21 cellular contexts compared by ENCODE assay signal in the genomic region with DNA sequence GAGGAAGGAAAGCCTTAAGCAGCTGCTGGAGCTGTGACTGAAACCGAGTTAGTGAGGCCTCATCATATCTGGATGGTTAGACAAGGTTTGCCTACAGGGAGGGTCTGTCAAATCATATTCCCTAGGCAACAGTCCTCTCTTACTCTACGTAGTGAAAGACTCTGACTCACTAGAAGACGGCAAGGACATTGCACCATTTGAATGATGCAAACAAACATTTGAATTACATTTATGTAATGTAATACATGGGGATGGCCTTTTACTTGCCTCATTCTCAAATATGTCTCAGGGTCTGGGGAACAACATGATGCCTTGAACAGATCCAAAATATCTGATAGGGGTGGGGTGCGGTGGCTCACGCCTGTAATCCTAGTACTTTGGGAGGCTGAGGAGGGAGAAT. TPM values are rescaled to one million over a fixed set of nuclear protein-coding genes. Genes with fewer than 3 reads are reported as not detected.
DNase-seq lines count a peak whose midpoint lies in the region; ATAC-seq, FAIRE-seq and TF ChIP-seq lines count a peak whose summit lies in the region.
"Had no signal": no experiment of that assay in that cellular context is flagged by ENCODE, and none has a peak within 500 bp of the region (broad histone marks: within the 10 kb centered on the region; RNA-seq: fewer than 3 reads in every experiment).

No MANE protein-coding gene starts in this region.

- no TSS peak for BruUV-seq in IMR-90 (replicated peaks; lab: Mats Ljungman, UMichigan)
- BruUV-seq in K562 (replicated peaks; lab: Mats Ljungman, UMichigan): no TSS peak

- H3K23ac ChIP-seq in IMR-90 (ENCODE audit: low read depth, low read length): no peak overlapping the region; the same call in 1 of the 2 replicates

- H3K27ac ChIP-seq in A549: peak overlapping the region; percentile 47 to 56; a peak in 5 of 6 replicates
- H3K27ac ChIP-seq in IMR-90 (ENCODE audit: insufficient read depth, low read length): no peak overlapping the region
- no peak overlapping the region for H3K27ac ChIP-seq in K562 (ENCODE audit: extremely low read depth, low read depth, low read length)
- H3K27ac ChIP-seq in gastroesophageal sphincter: no peak overlapping the region
- no peak overlapping the region for H3K27ac ChIP-seq in ovary
- H3K27ac ChIP-seq: ascending aorta, dorsolateral prefrontal cortex, upper lobe of right lung had no signal

- in situ Hi-C loops in IMR-90 (cut with MboI; ENCODE audit: low sequenced_read_pairs) (loop anchor here (5.0 kb wide), 2 partner anchors 255 to 580 kb away; no protein-coding TSS in a partner anchor), K562 (cut with MboI) (loop anchor here (10.0 kb wide), 1 partner anchor 578 kb away; no protein-coding TSS in a partner anchor)

- peaks cover 39% of the 10 kb centered on the region for H3K4me1 ChIP-seq in A549
- H3K4me1 ChIP-seq in IMR-90 (ENCODE audit: control insufficient read depth, insufficient read depth, low read length): peaks cover 8% of the 10 kb centered on the region
- no peaks in the 10 kb centered on the region for H3K4me1 ChIP-seq in K562 (replicated peaks in 1 of 2; ENCODE audit: control insufficient read depth in 2 of 2, insufficient read depth in 2 of 2, low read length in 2 of 2)
- no peaks in the 10 kb centered on the region for H3K4me1 ChIP-seq in gastroesophageal sphincter
- H3K4me1 ChIP-seq in ovary (ENCODE audit: insufficient read depth): peaks cover 4% of the 10 kb centered on the region
- H3K4me1 ChIP-seq: upper lobe of right lung had no signal

- no peak for TF ChIP-seq CTCF in A549 (IDR thresholded peaks at IDR 0.05)
- no peak for TF ChIP-seq CTCF in IMR-90 (conservative IDR thresholded peaks at IDR 0.05; ENCODE audit: low read depth, low read length)
- no peak for TF ChIP-seq CTCF in K562 (IDR thresholded peaks at IDR 0.05 in 2 of 3, conservative IDR thresholded peaks at IDR 0.05 in 1 of 3; ENCODE audit: insufficient read depth in 2 of 3, low read depth in 1 of 3, low read length in 3 of 3)
- no peak for TF ChIP-seq CTCF in gastroesophageal sphincter (IDR thresholded peaks at IDR 0.05)
- no peak for TF ChIP-seq CTCF in ovary (IDR thresholded peaks at IDR 0.05)

- FAIRE-seq in A549 (lab: Jason Lieb, UNC): no peak
- FAIRE-seq in K562 (lab: Jason Lieb, UNC): no peak

- H3K9me3 ChIP-seq in A549 (no peaks in the 10 kb centered on the region), IMR-90 (ENCODE audit: control insufficient read depth, insufficient read depth, low read length) (no peaks in the 10 kb centered on the region), K562 (replicated peaks; ENCODE audit: control insufficient read depth, insufficient read depth, low read depth, low read length) (no peaks in the 10 kb centered on the region), gastroesophageal sphincter (no peaks in the 10 kb centered on the region), ovary (no peaks in the 10 kb centered on the region)
- H3K9me3 ChIP-seq: ascending aorta, upper lobe of right lung had no signal

- H3K27me3 ChIP-seq in IMR-90 (ENCODE audit: control insufficient read depth, insufficient read depth, low read length) (no peaks in the 10 kb centered on the region), K562 (ENCODE audit: control insufficient read depth in 2 of 2, insufficient read depth in 2 of 2, low read length in 2 of 2) (no peaks in the 10 kb centered on the region), gastroesophageal sphincter (no peaks in the 10 kb centered on the region), ovary (no peaks in the 10 kb centered on the region)
- H3K27me3 ChIP-seq: ascending aorta, dorsolateral prefrontal cortex, upper lobe of right lung had no signal

- H3K4me3 ChIP-seq in A549 (no peak overlapping the region), IMR-90 (ENCODE audit: insufficient read depth, low read depth, low read length) (no peak overlapping the region), K562 (no peak overlapping the region), gastroesophageal sphincter (no peak overlapping the region), ovary (no peak overlapping the region)
- H3K4me3 ChIP-seq: ascending aorta, dorsolateral prefrontal cortex, upper lobe of right lung had no signal

- H2AK9ac ChIP-seq in IMR-90 (replicated peaks; ENCODE audit: low read depth, low read length, poor library complexity): no peak overlapping the region

- no peak for TF ChIP-seq EP300 in A549 (IDR thresholded peaks at IDR 0.05)
- TF ChIP-seq EP300 in K562 (IDR thresholded peaks at IDR 0.05; ENCODE audit: low read length): no peak
- no peak for TF ChIP-seq EP300 in gastroesophageal sphincter (IDR thresholded peaks at IDR 0.05)
- no peak for TF ChIP-seq EP300 in ovary (IDR thresholded peaks at IDR 0.05)

- H3K14ac ChIP-seq in IMR-90 (replicated peaks; ENCODE audit: low read depth, low read length): peak overlapping the region; percentile 35; the same call in 1 of the 2 replicates

- peak overlapping the region; percentile 18; the same call in 1 of the 2 replicates for H4K5ac ChIP-seq in IMR-90 (ENCODE audit: low read depth, low read length)

- ATAC-seq in A549 (peak; percentile 59 to 80), IMR-90 (ENCODE audit: low read depth) (peak; percentile 21; the same call in 1 of the 2 replicates), K562 (no peak), gastroesophageal sphincter (peak; percentile 68)
- ATAC-seq: left ventricle myocardium superior, upper lobe of right lung had no signal

- intact Hi-C loops in IMR-90 (cut with micrococcal nuclease): loop anchor here (10.0 kb wide), 1 partner anchor 158 kb away; no protein-coding TSS in a partner anchor
- intact Hi-C loops in K562 (cut with micrococcal nuclease): no loop called here
- intact Hi-C loops in ovary (cut with DNase I): loop anchor here in 3 of 4 donors (10.0 kb wide), 1 partner anchor 578 kb away; no protein-coding TSS in a partner anchor

- H3K18ac ChIP-seq in IMR-90 (ENCODE audit: low read depth, low read length): peak overlapping the region; percentile 31

- 0 out of 2 replicates have a peak, but pooled peaks cover 3% of the 10 kb centered on the region for H3K9me1 ChIP-seq in IMR-90 (ENCODE audit: insufficient read depth, low read length)
- H3K9me1 ChIP-seq in K562 (ENCODE audit: control insufficient read depth, insufficient read depth, low read length): no peaks in the 10 kb centered on the region

- DNase-seq in A549 (ENCODE audit: low read depth in 1 of 2, low spot score in 1 of 2) (peak in 1 of 2 experiments; percentile 49), IMR-90 (peak; percentile 74), K562 (ENCODE audit: extremely low read depth in 1 of 4, low spot score in 3 of 4) (no peak), AG08396 (ENCODE audit: low spot score) (no peak), ovary (no peak), NCI-H187 treated with DMSO at 0.1 percent for 48 hours (lab: John Stamatoyannopoulos, UW) (no peak), anterior cingulate cortex (lab: John Stamatoyannopoulos, UW) (no peak)
- DNase-seq: ACHN; activated effector memory CD4-positive, alpha-beta T cell treated with anti-CD3 and anti-CD28 coated beads, Interleukin-2, amount 50 U/mL, for 16 hours; CD8-positive, alpha-beta memory T cell; dorsolateral prefrontal cortex; foreskin melanocyte; left ventricle myocardium superior; NCI-H1417; NK-92 treated with Interleukin-12 subunit alpha and Interleukin-12 subunit beta, amount 100 ng/mL, for 24 hours; Right ventricle myocardium superior; stimulated activated CD4-positive, alpha-beta T cell treated with anti-CD3 and anti-CD28 coated beads, Interleukin-12 subunit alpha, Interleukin-12 subunit beta, amount 100 ng/mL, for 4 hours; stimulated activated naive CD4-positive, alpha-beta T cell treated with Interleukin-2 at 50 U/mL for 16 hours; upper lobe of right lung had no signal

- no peak for TF ChIP-seq POLR2A in A549 (IDR thresholded peaks at IDR 0.05; ENCODE audit: low read length)
- TF ChIP-seq POLR2A in IMR-90 (IDR thresholded peaks at IDR 0.05; ENCODE audit: low read depth, low read length): no peak
- no peak for TF ChIP-seq POLR2A in K562 (conservative IDR thresholded peaks at IDR 0.05)
- no peak for TF ChIP-seq POLR2A in gastroesophageal sphincter (IDR thresholded peaks at IDR 0.05)
- TF ChIP-seq POLR2A in ovary (IDR thresholded peaks at IDR 0.05): no peak

- H2AK5ac ChIP-seq in IMR-90 (ENCODE audit: low read depth, low read length): peak overlapping the region; percentile 85; the same call in 1 of the 2 replicates

- POLR2A ChIA-PET in A549 (lab: Yijun Ruan, JAX): no interaction called here
- POLR2A ChIA-PET in IMR-90 (lab: Charles Lee; ENCODE audit: unreplicated experiment): no interaction called here
- POLR2A ChIA-PET in K562 (lab: Yijun Ruan, JAX): interaction anchor here (0.6 to 1.1 kb wide), 2 partner anchors 30 to 261 kb away, joined by 3 to 6 read pairs; a partner anchor contains a TSS

- peak overlapping the region; percentile 64 for H2BK20ac ChIP-seq in IMR-90 (ENCODE audit: low read depth, low read length)

- H3K9ac ChIP-seq in IMR-90 (ENCODE audit: low read depth, low read length) (no peak overlapping the region), K562 (ENCODE audit: insufficient read depth in 1 of 2, low read depth in 2 of 2, low read length in 2 of 2) (no peak overlapping the region)

- no peak overlapping the region for H2BK5ac ChIP-seq in IMR-90 (ENCODE audit: low read depth, low read length, poor library complexity, severe bottlenecking)

- no peak for TF ChIP-seq RAD21 in A549 (conservative IDR thresholded peaks at IDR 0.05 in 1 of 2, IDR thresholded peaks at IDR 0.05 in 1 of 2)
- no peak for TF ChIP-seq RAD21 in IMR-90 (IDR thresholded peaks at IDR 0.05; ENCODE audit: low read length)
- no peak for TF ChIP-seq RAD21 in K562 (CRISPR knock-in tag; conservative IDR thresholded peaks at IDR 0.05 in 1 of 2, IDR thresholded peaks at IDR 0.05 in 1 of 2)

- dilution Hi-C loops in IMR-90 (cut with HindIII; ENCODE audit: low sequenced_read_pairs, unreplicated experiment): no loop called here

- peak overlapping the region; percentile 56 for H3K4ac ChIP-seq in IMR-90 (ENCODE audit: low read depth, low read length)

- H2AFZ ChIP-seq in IMR-90 (replicated peaks; ENCODE audit: low read length, poor library complexity) (no peak overlapping the region), K562 (ENCODE audit: low read depth, low read length) (no peak overlapping the region)

- peak overlapping the region; percentile 15 to 42; a peak in 2 of 4 replicates for H4K8ac ChIP-seq in IMR-90 (ENCODE audit: low read depth in 2 of 2, low read length in 2 of 2)

- H3K56ac ChIP-seq in IMR-90 (ENCODE audit: extremely low read depth, insufficient read depth, low read length): no peak overlapping the region

- CTCF ChIA-PET in A549 (lab: Yijun Ruan, JAX): interaction anchor here (0.6 to 17.6 kb wide), 3 partner anchors 263 to 863 kb away, joined by 3 to 296 read pairs (median 7); no protein-coding TSS in a partner anchor
- CTCF ChIA-PET in IMR-90 (lab: Yijun Ruan, JAX): no interaction called here
- CTCF ChIA-PET in K562 (lab: Yijun Ruan, JAX; ENCODE audit: low intra/inter-chr PET ratio): no interaction called here

- H2BK120ac ChIP-seq in IMR-90 (ENCODE audit: low read depth, low read length): peak overlapping the region; percentile 68

- WGBS in A549 (ENCODE audit: missing lambda C conversion rate): 82% methylated on average over 5 of the region's 5 CpGs
- no CpG with 5 or more reads among the region's 5 CpGs for WGBS in IMR-90 (ENCODE audit: extremely low coverage in 2 of 2, insufficient read length in 1 of 2), 2 experiments
- 4% methylated on average over 5 of the region's 5 CpGs for WGBS in K562 (ENCODE audit: insufficient coverage, low coverage, missing lambda C conversion rate)
- WGBS in gastroesophageal sphincter (ENCODE audit: low coverage in 1 of 2), 2 donors: 90 to 96% methylated on average over 4 to 5 of the region's 5 CpGs
- 91 to 97% (median 97%) methylated on average over 5 of the region's 5 CpGs for WGBS in ovary, 3 donors

- peak overlapping the region; percentile 81 for H4K91ac ChIP-seq in IMR-90 (ENCODE audit: insufficient read depth, low read depth, low read length)

- H4K20me1 ChIP-seq in IMR-90 (ENCODE audit: insufficient read depth, low read length): no peaks in the 10 kb centered on the region
- H4K20me1 ChIP-seq in K562 (replicated peaks; ENCODE audit: control insufficient read depth, insufficient read depth, low read length): no peaks in the 10 kb centered on the region

- H3K36me3 ChIP-seq in IMR-90 (ENCODE audit: control insufficient read depth, insufficient read depth, low read length) (no peaks in the 10 kb centered on the region), K562 (ENCODE audit: control insufficient read depth, insufficient read depth, low read length) (no peaks in the 10 kb centered on the region), gastroesophageal sphincter (no peaks in the 10 kb centered on the region), ovary (no peaks in the 10 kb centered on the region)
- H3K36me3 ChIP-seq: ascending aorta, upper lobe of right lung had no signal

- H3K79me2 ChIP-seq in K562 (ENCODE audit: control insufficient read depth, insufficient read depth, low read length): no peaks in the 10 kb centered on the region

- H2BK15ac ChIP-seq in IMR-90 (ENCODE audit: low read depth, low read length): peak overlapping the region; percentile 86; the same call in 2 of the 3 replicates

- no peaks in the 10 kb centered on the region for H3K79me1 ChIP-seq in IMR-90 (ENCODE audit: low read depth in 1 of 2, low read length in 2 of 2)

- 0 out of 3 replicates have a peak overlapping the region, but pooled peaks have one; percentile 1 for H3K4me2 ChIP-seq in A549
- H3K4me2 ChIP-seq in IMR-90 (ENCODE audit: low read depth, low read length): no peak overlapping the region
- H3K4me2 ChIP-seq in K562 (ENCODE audit: insufficient read depth, low read length): no peak overlapping the region

RNA-seq across cellular contexts. Expression of a gene that starts 29.8 kb away (rescaled TPM):
- 209 and 300 TPM in 2 replicates for polyA plus RNA-seq in A549 (2011; rRNA removed)
- 126 and 144 TPM in 2 replicates for polyA plus RNA-seq in A549 (2012; cell fraction: cytosol; rRNA removed)
- 83.6 and 103 TPM in 2 replicates for polyA plus RNA-seq in A549 (2012; cell fraction: nucleus; rRNA removed)
- 191 to 209 TPM (median 201 TPM) in 3 replicates for polyA plus RNA-seq in A549 (2017; fragmentation: RNase III; extraction: RNeasy Plus Mini Kit Qiagen cat#74134 plus additional on column Dnase treatment)
- 175 and 188 TPM in 2 replicates for polyA minus RNA-seq in A549 (2011; rRNA and poly(A)+ RNA removed)
- total RNA-seq in IMR-90 (2012; rRNA removed): 82.1 and 133 TPM in 2 replicates
- polyA plus RNA-seq in IMR-90 (2012; rRNA removed): 91.0 and 98.1 TPM in 2 replicates
- polyA plus RNA-seq in IMR-90 (2012; cell fraction: cytosol; rRNA removed): 53.4 and 67.4 TPM in 2 replicates
- 31.4 and 54.0 TPM in 2 replicates for polyA plus RNA-seq in IMR-90 (2012; cell fraction: nucleus; rRNA removed; ENCODE audit: low replicate concordance)
- total RNA-seq in K562 (2011; cell fraction: chromatin; rRNA removed; ENCODE audit: low replicate concordance): 14.2 and 24.7 TPM in 2 replicates
- 11.5 and 12.9 TPM in 2 replicates for total RNA-seq in K562 (2011; cell fraction: nucleolus; rRNA removed)
- total RNA-seq in K562 (2011; cell fraction: nucleoplasm; rRNA removed): 16.8 and 24.9 TPM in 2 replicates
- total RNA-seq in K562 (2014; rRNA removed): 53.4 and 58.5 TPM in 2 replicates
- total RNA-seq in K562 (2014; rRNA removed; fragmentation: Illumina TruSeq; extraction: Trizol): 91.0 and 101 TPM in 2 replicates
- 67.0 and 74.7 TPM in 2 replicates for total RNA-seq in K562 (2015; rRNA removed; fragmentation: Illumina TruSeq; extraction: Trizol)
- total RNA-seq in K562 (2021): 116 and 119 TPM in 2 replicates
- polyA plus RNA-seq in K562 (2011; rRNA removed): 83.0 and 134 TPM in 2 replicates
- polyA plus RNA-seq in K562 (2011; cell fraction: cytosol; rRNA removed): 56.3 and 66.0 TPM in 2 replicates
- polyA plus RNA-seq in K562 (2011; cell fraction: nucleus; rRNA removed): 13.9 and 15.3 TPM in 2 replicates
- polyA plus RNA-seq in K562 (2012): 66.9 and 121 TPM in 2 replicates
- polyA plus RNA-seq in K562 (2014; fragmentation: Illumina TruSeq; extraction: Trizol): 89.5 and 98.1 TPM in 2 replicates
- 100 to 1,000 TPM in 1 of 2 experiments, 10 to 100 TPM in 1; 85.7 to 131 TPM for polyA plus RNA-seq in K562 (2014; fragmentation: Nextera tagmentation; extraction: Ambion mirVana)
- polyA plus RNA-seq in K562 (2014; rRNA removed): 86.6 and 99.9 TPM in 2 replicates
- 111 and 130 TPM in 2 replicates for polyA minus RNA-seq in K562 (2011; rRNA and poly(A)+ RNA removed)
- 68.4 and 83.7 TPM in 2 replicates for polyA minus RNA-seq in K562 (2011; cell fraction: cytosol; rRNA and poly(A)+ RNA removed)
- polyA minus RNA-seq in K562 (2011; cell fraction: nucleus; rRNA and poly(A)+ RNA removed): 14.5 and 19.5 TPM in 2 replicates
- 10 to 100 TPM; 63.0 to 97.7 (median 69.2) TPM for total RNA-seq in gastroesophageal sphincter
- 10 to 100 TPM; 31.7 to 87.6 (median 81.2) TPM for total RNA-seq in ovary
- polyA plus RNA-seq in ovary: 10 to 100 TPM; 53.1 to 91.4 TPM

RNA-seq across cellular contexts. Expression of a gene that starts 58.7 kb away (rescaled TPM):
- polyA plus RNA-seq in A549 (2011; rRNA removed) (50.5 and 65.0 TPM in 2 replicates), A549 (2017; fragmentation: RNase III; extraction: RNeasy Plus Mini Kit Qiagen cat#74134 plus additional on column Dnase treatment) (45.2 to 49.4 TPM (median 45.3 TPM) in 3 replicates), IMR-90 (2012; rRNA removed) (22.9 and 28.1 TPM in 2 replicates), K562 (2011; rRNA removed) (3.9 and 5.8 TPM in 2 replicates), K562 (2014; fragmentation: Illumina TruSeq; extraction: Trizol) (5.6 and 5.9 TPM in 2 replicates), K562 (2014; fragmentation: Nextera tagmentation; extraction: Ambion mirVana) (10 to 100 TPM; 14.2 to 15.5 TPM), K562 (2014; rRNA removed) (5.5 and 9.0 TPM in 2 replicates), ovary (10 to 100 TPM; 12.0 to 27.7 TPM)
- 22.5 and 26.4 TPM in 2 replicates for polyA plus RNA-seq in A549 (2012; cell fraction: cytosol; rRNA removed)
- polyA plus RNA-seq in A549 (2012; cell fraction: nucleus; rRNA removed): 8.0 and 15.7 TPM in 2 replicates
- 23.4 and 31.0 TPM in 2 replicates for polyA minus RNA-seq in A549 (2011; rRNA and poly(A)+ RNA removed)
- total RNA-seq in IMR-90 (2012; rRNA removed) (58.6 and 59.7 TPM in 2 replicates), K562 (2014; rRNA removed) (8.5 and 12.0 TPM in 2 replicates), K562 (2014; rRNA removed; fragmentation: Illumina TruSeq; extraction: Trizol) (7.8 and 9.2 TPM in 2 replicates), K562 (2015; rRNA removed; fragmentation: Illumina TruSeq; extraction: Trizol) (9.2 and 9.3 TPM in 2 replicates), K562 (2021) (5.9 and 7.4 TPM in 2 replicates), gastroesophageal sphincter (10 to 100 TPM; 35.9 to 67.4 (median 52.5) TPM), ovary (10 to 100 TPM in 4 of 7 donors, 1 to 10 TPM in 3; 8.1 to 23.0 (median 11.0) TPM)
- polyA plus RNA-seq in IMR-90 (2012; cell fraction: cytosol; rRNA removed): 13.1 and 15.9 TPM in 2 replicates
- 5.7 and 19.6 TPM in 2 replicates for polyA plus RNA-seq in IMR-90 (2012; cell fraction: nucleus; rRNA removed; ENCODE audit: low replicate concordance)
- total RNA-seq in K562 (2011; cell fraction: chromatin; rRNA removed; ENCODE audit: low replicate concordance): 2.0 TPM in 2 replicates
- 2.1 and 2.3 TPM in 2 replicates for total RNA-seq in K562 (2011; cell fraction: nucleolus; rRNA removed)
- 1.7 TPM in 2 replicates for total RNA-seq in K562 (2011; cell fraction: nucleoplasm; rRNA removed)
- polyA plus RNA-seq in K562 (2011; cell fraction: cytosol; rRNA removed): 1.8 and 3.1 TPM in 2 replicates
- polyA plus RNA-seq in K562 (2011; cell fraction: nucleus; rRNA removed): 1.9 and 2.0 TPM in 2 replicates
- polyA plus RNA-seq in K562 (2012): 8.6 and 12.2 TPM in 2 replicates
- polyA minus RNA-seq in K562 (2011; rRNA and poly(A)+ RNA removed): 4.9 and 6.2 TPM in 2 replicates
- polyA minus RNA-seq in K562 (2011; cell fraction: cytosol; rRNA and poly(A)+ RNA removed): 3.8 and 4.7 TPM in 2 replicates
- polyA minus RNA-seq in K562 (2011; cell fraction: nucleus; rRNA and poly(A)+ RNA removed): 1.2 and 3.4 TPM in 2 replicates

Comparison
In these comparisons a context has a peak if more than half of its experiments do, and no peak if none do; other contexts are left out.
1. H3K27ac ChIP-seq: peak in A549 (2 of 2); none in IMR-90 (single experiment), K562 (single experiment), gastroesophageal sphincter (0 of 4) and ovary (0 of 2).